Comparison of ENCODE assay signal across 23 cellular contexts in the genomic region with DNA sequence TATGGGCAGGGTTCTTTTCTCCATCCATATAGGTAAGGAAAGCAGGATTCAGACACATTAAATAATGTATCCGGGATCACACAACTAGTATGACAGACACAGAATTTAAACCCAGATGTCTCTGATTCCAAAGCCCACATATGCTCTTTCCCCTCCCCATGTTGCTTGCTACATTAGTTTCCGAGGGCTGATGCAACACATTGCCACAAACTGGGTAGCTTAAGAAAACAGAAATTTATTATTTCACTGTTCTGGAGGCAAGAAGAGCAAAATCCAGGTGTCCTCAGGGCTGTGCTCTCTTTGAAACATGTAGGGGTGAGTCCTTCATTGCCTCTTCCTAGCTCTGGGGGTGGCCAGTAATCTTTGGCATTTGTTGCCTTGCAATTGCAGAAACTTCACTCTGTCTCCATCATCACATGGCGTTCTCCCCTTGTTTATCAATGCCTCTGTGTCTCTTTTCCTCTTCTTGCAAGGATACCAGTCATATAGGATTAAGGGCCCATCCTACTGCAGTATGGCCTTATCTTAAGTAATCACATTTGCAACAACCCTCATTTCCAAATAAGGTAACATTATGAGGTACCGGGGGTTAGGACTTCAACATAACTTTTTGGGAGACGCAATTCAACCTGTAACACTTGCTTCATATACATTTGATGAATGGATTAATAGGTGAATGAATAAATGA.
DNase-seq lines count a peak whose midpoint lies in the region; ATAC-seq, FAIRE-seq and TF ChIP-seq lines count a peak whose summit lies in the region.
"Had no signal": no experiment of that assay in that cellular context is flagged by ENCODE, and none has a peak within 500 bp of the region (broad histone marks: within the 10 kb centered on the region; RNA-seq: fewer than 3 reads in every experiment).

No MANE protein-coding gene starts in this region.

- no peak overlapping the region for H3K4me3 Mint-ChIP-seq in GM23338
- H3K4me3 Mint-ChIP-seq: CD4-positive, alpha-beta T cell; H9 had no signal

- H3K4me2 ChIP-seq in GM23338: no peak overlapping the region
- H3K4me2 ChIP-seq: BLaER1 had no signal

- no peak overlapping the region for H3K27ac ChIP-seq in GM23338 (ENCODE audit: low read depth)
- peak overlapping the region; percentile 78 for H3K27ac ChIP-seq in neutrophil
- H3K27ac ChIP-seq in stomach: no peak overlapping the region
- H3K27ac ChIP-seq: BLaER1, RWPE1, SK-N-MC had no signal

- H3F3A ChIP-seq in GM23338 (replicated peaks; ENCODE audit: low read depth): no peaks in the 10 kb centered on the region

- intact Hi-C loops in stomach (cut with DNase I; ENCODE audit: low total_unique reads): no loop called here

- ATAC-seq in GM23338: no peak

- H3K9me3 Mint-ChIP-seq in GM23338: no peaks in the 10 kb centered on the region; the same call in 2 of the 3 replicates
- H3K9me3 Mint-ChIP-seq: CD4-positive, alpha-beta T cell; H9 had no signal

- H3K27me3 Mint-ChIP-seq in GM23338 (ENCODE audit: insufficient read depth, low read depth, poor library complexity): peaks cover 2% of the 10 kb centered on the region
- H3K27me3 Mint-ChIP-seq: CD4-positive, alpha-beta T cell had no signal

- H3K4me3 ChIP-seq in GM23338 (no peak overlapping the region), bronchial epithelial cell (ENCODE audit: low read depth, low read length) (no peak overlapping the region), neutrophil (ENCODE audit: low read depth in 1 of 2, low read length in 1 of 2) (peak overlapping the region; percentile 41 to 54), stomach (no peak overlapping the region)
- H3K4me3 ChIP-seq: BLaER1, SK-N-MC had no signal

- H3K4me1 Mint-ChIP-seq in GM23338: peaks cover 34% of the 10 kb centered on the region

- H3K9me2 ChIP-seq in GM23338 (ENCODE audit: insufficient read depth): no peaks in the 10 kb centered on the region; the same call in 1 of the 2 replicates

- H3K9me3 ChIP-seq in neutrophil (no peaks in the 10 kb centered on the region), stomach (no peaks in the 10 kb centered on the region)
- H3K9me3 ChIP-seq: BLaER1 had no signal

- H3K4me1 ChIP-seq in GM23338 (ENCODE audit: insufficient read depth): peaks cover 19% of the 10 kb centered on the region
- peaks cover 43 to 45% of the 10 kb centered on the region in 2 experiments for H3K4me1 ChIP-seq in neutrophil (ENCODE audit: control insufficient read depth in 1 of 2, insufficient read depth in 1 of 2, low read depth in 1 of 2, low read length in 1 of 2)
- no peaks in the 10 kb centered on the region for H3K4me1 ChIP-seq in stomach

- 67 to 81% (median 72%) methylated on average over 5 of the region's 5 CpGs for WGBS in stomach, 5 donors

- no peaks in the 10 kb centered on the region for H3K36me3 Mint-ChIP-seq in GM23338 (ENCODE audit: low read depth)

- TF ChIP-seq POLR2A in stomach (IDR thresholded peaks at IDR 0.05): no peak

- no peak for TF ChIP-seq CTCF in GM23338 (conservative IDR thresholded peaks at IDR 0.05; ENCODE audit: low read depth in 2 of 2)
- TF ChIP-seq CTCF in bronchial epithelial cell (IDR thresholded peaks at IDR 0.05; ENCODE audit: insufficient read depth, low read length, severe bottlenecking): no peak
- no peak for TF ChIP-seq CTCF in neutrophil (IDR thresholded peaks at IDR 0.05)
- TF ChIP-seq CTCF in stomach (IDR thresholded peaks at IDR 0.05): no peak

- no peaks in the 10 kb centered on the region for H3K36me3 ChIP-seq in GM23338 (ENCODE audit: insufficient read depth)
- no peaks in the 10 kb centered on the region for H3K36me3 ChIP-seq in bronchial epithelial cell (ENCODE audit: control insufficient read depth, insufficient read depth, low read length)
- peaks cover 3% of the 10 kb centered on the region for H3K36me3 ChIP-seq in neutrophil
- no peaks in the 10 kb centered on the region for H3K36me3 ChIP-seq in stomach
- H3K36me3 ChIP-seq: BLaER1 had no signal

- DNase-seq in GM23338 (ENCODE audit: low spot score): no peak
- peak; percentile 9 for DNase-seq in MV-4-11 (lab: John Stamatoyannopoulos, UW)
- no peak for DNase-seq in bronchial epithelial cell (ENCODE audit: low read depth)
- no peak for DNase-seq in stomach
- no peak for DNase-seq in KG1 (lab: John Stamatoyannopoulos, UW)
- DNase-seq in NCI-H446 (lab: John Stamatoyannopoulos, UW): no peak
- DNase-seq: CD4-positive, alpha-beta T cell; COR-L47; DMS79; H9; IMR-90; Karpas-422; NCI-H1092; NCI-H1436; NCI-H187 treated with DMSO at 0.1 percent for 48 hours; NCI-H510A treated with DMSO at 0.1 percent for 48 hours; NCI-H774; SHP77 treated with DMSO at 0.1 percent for 48 hours; SW 1271 had no signal

- TF ChIP-seq EP300 in stomach (IDR thresholded peaks at IDR 0.05): no peak

- FAIRE-seq in bronchial epithelial cell (lab: Jason Lieb, UNC): peak; percentile 13

- H3K27me3 ChIP-seq in GM23338 (ENCODE audit: insufficient read depth) (no peaks in the 10 kb centered on the region), bronchial epithelial cell (ENCODE audit: control insufficient read depth, insufficient read depth, low read length) (peaks cover 4% of the 10 kb centered on the region), neutrophil (no peaks in the 10 kb centered on the region), stomach (peaks cover 0 to 21% (median 5%) of the 10 kb centered on the region in 3 donors)

- H3K79me2 ChIP-seq in GM23338 (replicated peaks; ENCODE audit: insufficient read depth): no peaks in the 10 kb centered on the region

- no peak overlapping the region for H3K27ac Mint-ChIP-seq in GM23338
- H3K27ac Mint-ChIP-seq: CD4-positive, alpha-beta T cell; H9 had no signal

- peak overlapping the region; percentile 53; the same call in 1 of the 2 replicates for H2AFZ ChIP-seq in GM23338

- no peaks in the 10 kb centered on the region for H4K20me1 ChIP-seq in GM23338 (replicated peaks; ENCODE audit: insufficient read depth)
- H4K20me1 ChIP-seq: BLaER1 had no signal

TF ChIP-seq in GM23338, 12 proteins besides CTCF, POLR2A, EP300 and RAD21:
- no peak for TF ChIP-seq POLR2AphosphoS5 (IDR thresholded peaks at IDR 0.05; ENCODE audit: low read depth)
- no peak for TF ChIP-seq NANOG (IDR thresholded peaks at IDR 0.05; ENCODE audit: borderline replicate concordance)
TF ChIP-seq in GM23338: peak in this region for 0.

Comparison
In these comparisons a context has a peak if more than half of its experiments do, and no peak if none do; other contexts are left out.
1. H3K4me3 ChIP-seq: peak in neutrophil (2 of 2); none in GM23338 (single experiment), bronchial epithelial cell (single experiment) and stomach (0 of 4).